9 cellular contexts compared by ENCODE assay signal in genomic region chr6:32973144-32973854, GRCh38. TPM values are rescaled to one million over a fixed set of nuclear protein-coding genes. Genes with fewer than 3 reads are reported as not detected.
DNase-seq lines count a peak whose midpoint lies in the region; ATAC-seq, FAIRE-seq and TF ChIP-seq lines count a peak whose summit lies in the region.
"Had no signal": no experiment of that assay in that cellular context is flagged by ENCODE, and none has a peak within 500 bp of the region (broad histone marks: within the 10 kb centered on the region; RNA-seq: fewer than 3 reads in every experiment).

No MANE protein-coding gene starts in this region.

- peak overlapping the region; percentile 90 for H3K9ac ChIP-seq in HepG2 (ENCODE audit: insufficient read depth, low read depth, low read length)

- peak overlapping the region; percentile 90 to 98 (median 95) for H3K4me3 ChIP-seq in HepG2 (replicated peaks in 1 of 3; ENCODE audit: insufficient read depth in 1 of 3, low read depth in 2 of 3, low read length in 3 of 3)

- H3K27me3 Mint-ChIP-seq in brain = peaks cover 34% of the 10 kb centered on the region

- peaks cover 68% of the 10 kb centered on the region for H3K36me3 Mint-ChIP-seq in brain

- H3K9me3 Mint-ChIP-seq in brain = no peaks in the 10 kb centered on the region

- TF ChIP-seq CTCF in RWPE1 (conservative IDR thresholded peaks at IDR 0.05; ENCODE audit: low read depth) (no peak), brain (conservative IDR thresholded peaks at IDR 0.05) (no peak), HepG2 (CRISPR knock-in tag; IDR thresholded peaks at IDR 0.05) (no peak)

- peaks cover 54% of the 10 kb centered on the region for H3K4me1 ChIP-seq in HepG2 (ENCODE audit: insufficient read depth, low read length)

- CTCF ChIA-PET in RWPE1 (lab: Yijun Ruan, JAX) = interaction anchor here (1.2 kb wide), 1 partner anchor 11 kb away, joined by 8 read pairs; no protein-coding TSS in a partner anchor
- CTCF ChIA-PET in HepG2 (lab: Yijun Ruan, JAX; ENCODE audit: low intra/inter-chr PET ratio, low total read pairs) = no interaction called here

- peaks cover 0 to 4% of the 10 kb centered on the region in 2 experiments; a peak in 1 of 5 replicates for H3K27me3 ChIP-seq in HepG2 (ENCODE audit: control insufficient read depth in 1 of 2, insufficient read depth in 2 of 2, low read length in 2 of 2)

- H3K9me3 ChIP-seq in HepG2 (ENCODE audit: low read length) = no peaks in the 10 kb centered on the region

- WGBS in HepG2 (ENCODE audit: low lambda C conversion rate) = under 1% methylated on average over 21 of the region's 22 CpGs

- H4K20me1 ChIP-seq in HepG2 (ENCODE audit: insufficient read depth, low read length) = peaks cover 63% of the 10 kb centered on the region

- DNase-seq in activated T-cell treated with anti-CD3 and anti-CD28 coated beads for 1 hour (ENCODE audit: low read depth) (peak; percentile 50), RWPE1 (ENCODE audit: low spot score) (no peak), HepG2 (ENCODE audit: low spot score) (peak; percentile 50)
- no peak for DNase-seq in activated T-cell treated with anti-CD3 and anti-CD28 coated beads, Interleukin-2, amount 50 U/mL, for 1 hour
- peak; percentile 17 to 42 for DNase-seq in stimulated activated CD8-positive, alpha-beta memory T cell treated with anti-CD3 and anti-CD28 coated beads, Interleukin-15, amount 100 ng/mL, for 4 hours (ENCODE audit: low read depth in 2 of 2)

- peak overlapping the region; percentile 100 for H3K27ac Mint-ChIP-seq in brain

- TF ChIP-seq EP300 in HepG2 (IDR thresholded peaks at IDR 0.05; ENCODE audit: low read depth in 2 of 2, low read length in 2 of 2) (no peak), HepG2 (CRISPR knock-in tag; IDR thresholded peaks at IDR 0.05; ENCODE audit: borderline replicate concordance) (no peak)

- H3K79me2 ChIP-seq in HepG2 (ENCODE audit: insufficient read depth, low read length) = peaks cover 81% of the 10 kb centered on the region

- peak overlapping the region; percentile 97 for H3K4me2 ChIP-seq in HepG2 (ENCODE audit: low read depth, low read length)

- TF ChIP-seq POLR2A in HepG2 (IDR thresholded peaks at IDR 0.05; ENCODE audit: insufficient read depth in 1 of 2, low read depth in 2 of 2, low read length in 2 of 2) = peak in 1 of 2 experiments; percentile 33; a peak in 1 of 4 replicates

- TF ChIP-seq RAD21 in HepG2 (CRISPR knock-in tag; IDR thresholded peaks at IDR 0.05) = no peak

- in situ Hi-C loops in HepG2 (cut with HindIII; ENCODE audit: extremely low pct_ligation_motif_present, low pct_unique_long_range_greater_than_20kb) = loop anchor here (5.0 to 25.0 kb wide), 2 partner anchors 781 to 1061 kb away; partner anchors contain the start of genes GPSM3, PBX2 and ZBTB12

- intact Hi-C loops in HepG2 (cut with micrococcal nuclease; ENCODE audit: unreplicated experiment) = loop anchor here (5.0 kb wide), 1 partner anchor 224 kb away; no protein-coding TSS in a partner anchor

- peaks cover 40% of the 10 kb centered on the region for H3K4me1 Mint-ChIP-seq in brain

- H3K27ac ChIP-seq in RWPE1 (peak overlapping the region; percentile 99), HepG2 (ENCODE audit: extremely low read length, insufficient read depth, low read length) (peak overlapping the region; percentile 99)

- no TSS peak for BruUV-seq in HepG2 (replicated peaks; lab: Mats Ljungman, UMichigan)

- peak; percentile 4 for FAIRE-seq in HepG2 (lab: Jason Lieb, UNC)

- POLR2A ChIA-PET in RWPE1 (lab: Yijun Ruan, JAX; ENCODE audit: low non-redundant PET) (interaction anchor here (0.8 kb wide), 1 partner anchor 78 kb away, joined by 5 read pairs; no protein-coding TSS in a partner anchor), HepG2 (lab: Yijun Ruan, JAX) (interaction anchor here (0.7 to 10.5 kb wide), 20 partner anchors 9 to 1108 kb away, joined by 3 to 305 read pairs (median 14); partner anchors contain the start of genes GPSM3, HLA-DMA, HLA-DMB and PSMB9)

- ATAC-seq in HepG2 = no peak
- ATAC-seq in HG03135 (IDR thresholded peaks at IDR 0.05; ENCODE audit: unreplicated experiment) = no peak
- no peak for ATAC-seq in HG03571 (IDR thresholded peaks at IDR 0.05; ENCODE audit: unreplicated experiment)

- H2AFZ ChIP-seq in HepG2 (ENCODE audit: low read length) = no peak overlapping the region

- H3K4me3 Mint-ChIP-seq in brain = peak overlapping the region; percentile 88 to 98 (median 95)

- H3K36me3 ChIP-seq in HepG2 (replicated peaks in 1 of 2; ENCODE audit: control insufficient read depth in 1 of 2, insufficient read depth in 2 of 2, low read length in 2 of 2) = peaks cover 34 to 60% of the 10 kb centered on the region in 2 experiments

RNA-seq across cellular contexts. Expression of gene BRD2, which starts 4.9 kb away (rescaled TPM):
- polyA plus RNA-seq in brain (ENCODE audit: insufficient read depth, low read depth, low replicate concordance) (181 TPM), HepG2 (2011; rRNA removed) (194 and 202 TPM in 2 replicates)
- total RNA-seq in HepG2 (2016; rRNA removed; fragmentation: Illumina TruSeq; extraction: Trizol) = 71.5 and 143 TPM in 2 replicates
- total RNA-seq in HepG2 (2016; cell fraction: cytosol; rRNA removed; fragmentation: Illumina TruSeq; extraction: Trizol; ENCODE audit: low read depth) = 57.3 and 65.0 TPM in 2 replicates
- total RNA-seq in HepG2 (2016; cell fraction: insoluble cytoplasmic fraction; rRNA removed; fragmentation: Illumina TruSeq; extraction: Trizol) = 67.2 and 139 TPM in 2 replicates
- total RNA-seq in HepG2 (2016; cell fraction: membrane; rRNA removed; fragmentation: Illumina TruSeq; extraction: Trizol) = 98.6 and 98.8 TPM in 2 replicates
- 221 and 247 TPM in 2 replicates for total RNA-seq in HepG2 (2016; cell fraction: nucleus; rRNA removed; fragmentation: Illumina TruSeq; extraction: Trizol)
- polyA plus RNA-seq in HepG2 (2011; cell fraction: cytosol; rRNA removed) = 75.6 and 93.5 TPM in 2 replicates
- 401 and 432 TPM in 2 replicates for polyA plus RNA-seq in HepG2 (2011; cell fraction: nucleus; rRNA removed)
- 149 and 160 TPM in 2 replicates for polyA plus RNA-seq in HepG2 (2012)
- 30.1 and 33.2 TPM in 2 replicates for polyA plus RNA-seq in HepG2 (2016; cell fraction: cytosol; fragmentation: Illumina TruSeq; extraction: Trizol; ENCODE audit: low read depth)
- 94.6 and 114 TPM in 2 replicates for polyA plus RNA-seq in HepG2 (2016; cell fraction: insoluble cytoplasmic fraction; fragmentation: Illumina TruSeq; extraction: Trizol; ENCODE audit: low read depth)
- 58.5 and 64.6 TPM in 2 replicates for polyA plus RNA-seq in HepG2 (2016; cell fraction: membrane; fragmentation: Illumina TruSeq; extraction: Trizol; ENCODE audit: low read depth)
- 653 and 682 TPM in 2 replicates for polyA plus RNA-seq in HepG2 (2016; cell fraction: nucleus; fragmentation: Illumina TruSeq; extraction: Trizol; ENCODE audit: insufficient read depth, low read depth)
- polyA minus RNA-seq in HepG2 (2011; rRNA and poly(A)+ RNA removed; ENCODE audit: low replicate concordance) = 126 and 157 TPM in 2 replicates
- polyA minus RNA-seq in HepG2 (2011; cell fraction: cytosol; rRNA and poly(A)+ RNA removed) = 43.6 and 49.2 TPM in 2 replicates
- 223 and 377 TPM in 2 replicates for polyA minus RNA-seq in HepG2 (2011; cell fraction: nucleus; rRNA and poly(A)+ RNA removed)

RNA-seq across cellular contexts. Expression of gene HLA-DMA, which starts 20.4 kb away (rescaled TPM):
- 27.3 TPM for polyA plus RNA-seq in brain (ENCODE audit: insufficient read depth, low read depth, low replicate concordance)
- total RNA-seq in HepG2 (2016; rRNA removed; fragmentation: Illumina TruSeq; extraction: Trizol) = 0.71 and 1.3 TPM in 2 replicates
- total RNA-seq in HepG2 (2016; cell fraction: cytosol; rRNA removed; fragmentation: Illumina TruSeq; extraction: Trizol; ENCODE audit: low read depth) = 0.53 and 0.61 TPM in 2 replicates
- 0.82 and 1.2 TPM in 2 replicates for total RNA-seq in HepG2 (2016; cell fraction: insoluble cytoplasmic fraction; rRNA removed; fragmentation: Illumina TruSeq; extraction: Trizol)
- 0.46 and 0.76 TPM in 2 replicates for total RNA-seq in HepG2 (2016; cell fraction: membrane; rRNA removed; fragmentation: Illumina TruSeq; extraction: Trizol)
- total RNA-seq in HepG2 (2016; cell fraction: nucleus; rRNA removed; fragmentation: Illumina TruSeq; extraction: Trizol) = 0.78 and 0.85 TPM in 2 replicates
- 0.70 and 1.7 TPM in 2 replicates for polyA plus RNA-seq in HepG2 (2011; rRNA removed)
- polyA plus RNA-seq in HepG2 (2011; cell fraction: cytosol; rRNA removed) = 0.59 and 1.2 TPM in 2 replicates
- polyA plus RNA-seq in HepG2 (2011; cell fraction: nucleus; rRNA removed) = 3.1 and 3.3 TPM in 2 replicates
- 1.6 and 1.7 TPM in 2 replicates for polyA plus RNA-seq in HepG2 (2012)
- polyA plus RNA-seq in HepG2 (2016; cell fraction: cytosol; fragmentation: Illumina TruSeq; extraction: Trizol; ENCODE audit: low read depth) = 0.12 and 0.36 TPM in 2 replicates
- polyA plus RNA-seq in HepG2 (2016; cell fraction: insoluble cytoplasmic fraction; fragmentation: Illumina TruSeq; extraction: Trizol; ENCODE audit: low read depth) = 0.62 and 0.68 TPM in 2 replicates
- polyA plus RNA-seq in HepG2 (2016; cell fraction: membrane; fragmentation: Illumina TruSeq; extraction: Trizol; ENCODE audit: low read depth) = 0.63 and 0.96 TPM in 2 replicates
- 2.9 and 4.5 TPM in 2 replicates for polyA plus RNA-seq in HepG2 (2016; cell fraction: nucleus; fragmentation: Illumina TruSeq; extraction: Trizol; ENCODE audit: insufficient read depth, low read depth)
- polyA minus RNA-seq in HepG2 (2011; rRNA and poly(A)+ RNA removed; ENCODE audit: low replicate concordance) = 1.2 and 1.9 TPM in 2 replicates
- not detected in 2 replicates for polyA minus RNA-seq in HepG2 (2011; cell fraction: cytosol; rRNA and poly(A)+ RNA removed)
- 1.7 and 2.3 TPM in 2 replicates for polyA minus RNA-seq in HepG2 (2011; cell fraction: nucleus; rRNA and poly(A)+ RNA removed)

RNA-seq across cellular contexts. Expression of gene HLA-DMB, which starts 32.5 kb away (rescaled TPM):
- polyA plus RNA-seq in brain (ENCODE audit: insufficient read depth, low read depth, low replicate concordance) (12.4 TPM), HepG2 (2011; rRNA removed) (not detected in 2 replicates)
- not detected in 2 replicates for total RNA-seq in HepG2 (2016; rRNA removed; fragmentation: Illumina TruSeq; extraction: Trizol)
- total RNA-seq in HepG2 (2016; cell fraction: cytosol; rRNA removed; fragmentation: Illumina TruSeq; extraction: Trizol; ENCODE audit: low read depth) = not detected in 2 replicates
- not detected in 2 replicates for total RNA-seq in HepG2 (2016; cell fraction: insoluble cytoplasmic fraction; rRNA removed; fragmentation: Illumina TruSeq; extraction: Trizol)
- total RNA-seq in HepG2 (2016; cell fraction: membrane; rRNA removed; fragmentation: Illumina TruSeq; extraction: Trizol) = not detected in 2 replicates
- total RNA-seq in HepG2 (2016; cell fraction: nucleus; rRNA removed; fragmentation: Illumina TruSeq; extraction: Trizol) = not detected in 2 replicates
- not detected in 2 replicates for polyA plus RNA-seq in HepG2 (2011; cell fraction: cytosol; rRNA removed)
- 0.09 TPM in 1 of 2 replicates, not detected in the other for polyA plus RNA-seq in HepG2 (2011; cell fraction: nucleus; rRNA removed)
- not detected in 2 replicates for polyA plus RNA-seq in HepG2 (2012)
- not detected in 2 replicates for polyA plus RNA-seq in HepG2 (2016; cell fraction: cytosol; fragmentation: Illumina TruSeq; extraction: Trizol; ENCODE audit: low read depth)
- not detected in 2 replicates for polyA plus RNA-seq in HepG2 (2016; cell fraction: insoluble cytoplasmic fraction; fragmentation: Illumina TruSeq; extraction: Trizol; ENCODE audit: low read depth)
- polyA plus RNA-seq in HepG2 (2016; cell fraction: membrane; fragmentation: Illumina TruSeq; extraction: Trizol; ENCODE audit: low read depth) = not detected in 2 replicates
- polyA plus RNA-seq in HepG2 (2016; cell fraction: nucleus; fragmentation: Illumina TruSeq; extraction: Trizol; ENCODE audit: insufficient read depth, low read depth) = not detected in 2 replicates
- polyA minus RNA-seq in HepG2 (2011; rRNA and poly(A)+ RNA removed; ENCODE audit: low replicate concordance) = not detected in 2 replicates
- not detected in 2 replicates for polyA minus RNA-seq in HepG2 (2011; cell fraction: cytosol; rRNA and poly(A)+ RNA removed)
- not detected in 2 replicates for polyA minus RNA-seq in HepG2 (2011; cell fraction: nucleus; rRNA and poly(A)+ RNA removed)

RNA-seq across cellular contexts. Expression of gene HLA-DOA, which starts 36.1 kb away (rescaled TPM):
- 1.4 TPM for polyA plus RNA-seq in brain (ENCODE audit: insufficient read depth, low read depth, low replicate concordance)
- 0.07 and 0.09 TPM in 2 replicates for total RNA-seq in HepG2 (2016; rRNA removed; fragmentation: Illumina TruSeq; extraction: Trizol)
- not detected in 2 replicates for total RNA-seq in HepG2 (2016; cell fraction: cytosol; rRNA removed; fragmentation: Illumina TruSeq; extraction: Trizol; ENCODE audit: low read depth)
- total RNA-seq in HepG2 (2016; cell fraction: insoluble cytoplasmic fraction; rRNA removed; fragmentation: Illumina TruSeq; extraction: Trizol) = 0.04 TPM in 1 of 2 replicates, not detected in the other
- total RNA-seq in HepG2 (2016; cell fraction: membrane; rRNA removed; fragmentation: Illumina TruSeq; extraction: Trizol) = 0.06 TPM in 1 of 2 replicates, not detected in the other
- 0.09 TPM in 1 of 2 replicates, not detected in the other for total RNA-seq in HepG2 (2016; cell fraction: nucleus; rRNA removed; fragmentation: Illumina TruSeq; extraction: Trizol)
- 0.03 TPM in 1 of 2 replicates, not detected in the other for polyA plus RNA-seq in HepG2 (2011; rRNA removed)
- 0.04 TPM in 1 of 2 replicates, not detected in the other for polyA plus RNA-seq in HepG2 (2011; cell fraction: cytosol; rRNA removed)
- polyA plus RNA-seq in HepG2 (2011; cell fraction: nucleus; rRNA removed) = not detected in 2 replicates
- not detected in 2 replicates for polyA plus RNA-seq in HepG2 (2012)
- polyA plus RNA-seq in HepG2 (2016; cell fraction: cytosol; fragmentation: Illumina TruSeq; extraction: Trizol; ENCODE audit: low read depth) = not detected in 2 replicates
- 0.07 TPM in 1 of 2 replicates, not detected in the other for polyA plus RNA-seq in HepG2 (2016; cell fraction: insoluble cytoplasmic fraction; fragmentation: Illumina TruSeq; extraction: Trizol; ENCODE audit: low read depth)
- not detected in 2 replicates for polyA plus RNA-seq in HepG2 (2016; cell fraction: membrane; fragmentation: Illumina TruSeq; extraction: Trizol; ENCODE audit: low read depth)
- polyA plus RNA-seq in HepG2 (2016; cell fraction: nucleus; fragmentation: Illumina TruSeq; extraction: Trizol; ENCODE audit: insufficient read depth, low read depth) = 0.63 TPM in 1 of 2 replicates, not detected in the other
- polyA minus RNA-seq in HepG2 (2011; rRNA and poly(A)+ RNA removed; ENCODE audit: low replicate concordance) = 0.30 TPM in 1 of 2 replicates, not detected in the other
- polyA minus RNA-seq in HepG2 (2011; cell fraction: cytosol; rRNA and poly(A)+ RNA removed) = not detected in 2 replicates
- polyA minus RNA-seq in HepG2 (2011; cell fraction: nucleus; rRNA and poly(A)+ RNA removed) = not detected in 2 replicates
- total RNA-seq: pulmonary artery endothelial cell had no signal

Comparison
In these comparisons a context has a peak if more than half of its experiments do, and no peak if none do; other contexts are left out.
1. DNase-seq: peak in activated T-cell treated with anti-CD3 and anti-CD28 coated beads for 1 hour (single experiment), HepG2 (single experiment) and stimulated activated CD8-positive, alpha-beta memory T cell treated with anti-CD3 and anti-CD28 coated beads, Interleukin-15, amount 100 ng/mL, for 4 hours (2 of 2); none in activated T-cell treated with anti-CD3 and anti-CD28 coated beads, Interleukin-2, amount 50 U/mL, for 1 hour (single experiment) and RWPE1 (single experiment).
2. RNA of gene HLA-DMB, which starts 32.5 kb away (polyA plus RNA-seq): 12.4 TPM in brain (single experiment); 0.09 TPM in HepG2; every median in the first group is over 10 times any median in the second.